In genomic region chr3:39291903-39292329, GRCh38 we compare ENCODE assay signal across 8 cellular contexts. TPM values are rescaled to one million over a fixed set of nuclear protein-coding genes. Genes with fewer than 3 reads are reported as not detected.
DNase-seq lines count a peak whose midpoint lies in the region; ATAC-seq and TF ChIP-seq lines count a peak whose summit lies in the region.

No MANE protein-coding gene starts in this region.

- H3K4me3 Mint-ChIP-seq in activated T-helper 1 cell treated with anti-CD3 and anti-CD28 coated beads, Interleukin-12 subunit alpha, Interleukin-12 subunit beta, Interleukin-2, Interleukin-4 antibody, amounts not matched to agents 30 ng/mL and 10 ng/mL and 1 ng/mL, durations not matched to agents 14 hours and 24 hours and 36 hours = no peak overlapping the region

- no peak overlapping the region for H2AFZ ChIP-seq in neuronal stem cell (ENCODE audit: low read length)

- H3K79me1 ChIP-seq in neuronal stem cell (ENCODE audit: low read depth, low read length) = no peaks in the 10 kb centered on the region

- no peak overlapping the region for H2AK5ac ChIP-seq in neuronal stem cell (ENCODE audit: low read depth, low read length)

- intact Hi-C loops in activated T-helper 1 cell treated with anti-CD3 and anti-CD28 coated beads, Interleukin-12 subunit alpha, Interleukin-12 subunit beta, Interleukin-2, Interleukin-4 antibody, amounts not matched to agents 30 ng/mL and 10 ng/mL and 1 ng/mL, durations not matched to agents 14 hours and 24 hours and 36 hours (cut with micrococcal nuclease) = loop anchor here (1.0 to 5.0 kb wide), 3 partner anchors 37 to 240 kb away; partner anchors contain the start of genes CCR8, SCN11A and WDR48
- intact Hi-C loops in testis (cut with DNase I; ENCODE audit: low total_unique reads) = no loop called here

- H3K9me3 ChIP-seq in neuronal stem cell (replicated peaks in 1 of 2; ENCODE audit: control insufficient read depth in 2 of 2, insufficient read depth in 1 of 2, low read depth in 1 of 2, low read length in 2 of 2) = no peaks in the 10 kb centered on the region
- H3K9me3 ChIP-seq in testis = no peaks in the 10 kb centered on the region

- no peaks in the 10 kb centered on the region for H3K36me3 Mint-ChIP-seq in activated T-helper 1 cell treated with anti-CD3 and anti-CD28 coated beads, Interleukin-12 subunit alpha, Interleukin-12 subunit beta, Interleukin-2, Interleukin-4 antibody, amounts not matched to agents 30 ng/mL and 10 ng/mL and 1 ng/mL, durations not matched to agents 14 hours and 24 hours and 36 hours (ENCODE audit: low read depth)

- H3K9me3 Mint-ChIP-seq in activated T-helper 1 cell treated with anti-CD3 and anti-CD28 coated beads, Interleukin-12 subunit alpha, Interleukin-12 subunit beta, Interleukin-2, Interleukin-4 antibody, amounts not matched to agents 30 ng/mL and 10 ng/mL and 1 ng/mL, durations not matched to agents 14 hours and 24 hours and 36 hours = no peaks in the 10 kb centered on the region

- H3K14ac ChIP-seq in neuronal stem cell (ENCODE audit: low read length) = no peak overlapping the region

- no peak overlapping the region for H2BK120ac ChIP-seq in neuronal stem cell (ENCODE audit: low read depth, low read length)

- H3K23ac ChIP-seq in neuronal stem cell (ENCODE audit: low read depth, low read length, poor library complexity) = no peak overlapping the region

- H3K18ac ChIP-seq in neuronal stem cell (ENCODE audit: low read length) = no peak overlapping the region

- H3K27me3 Mint-ChIP-seq in activated T-helper 1 cell treated with anti-CD3 and anti-CD28 coated beads, Interleukin-12 subunit alpha, Interleukin-12 subunit beta, Interleukin-2, Interleukin-4 antibody, amounts not matched to agents 30 ng/mL and 10 ng/mL and 1 ng/mL, durations not matched to agents 14 hours and 24 hours and 36 hours (ENCODE audit: insufficient read depth) = peaks cover 3% of the 10 kb centered on the region

- peaks cover 81% of the 10 kb centered on the region for H3K4me1 Mint-ChIP-seq in activated T-helper 1 cell treated with anti-CD3 and anti-CD28 coated beads, Interleukin-12 subunit alpha, Interleukin-12 subunit beta, Interleukin-2, Interleukin-4 antibody, amounts not matched to agents 30 ng/mL and 10 ng/mL and 1 ng/mL, durations not matched to agents 14 hours and 24 hours and 36 hours (ENCODE audit: low read depth)

- no peak overlapping the region for H2BK12ac ChIP-seq in neuronal stem cell (ENCODE audit: low read length)

- DNase-seq in HK-2 (ENCODE audit: unreplicated experiment) (peak; percentile 63), RPMI8226 (peak; percentile 68), fibroblast of the aortic adventitia (ENCODE audit: low read depth) (peak; percentile 51), neuronal stem cell (ENCODE audit: low spot score) (peak; percentile 70), testis (peak; percentile 82)
- DNase-seq in activated T-helper 1 cell treated with anti-CD3 and anti-CD28 coated beads, Interleukin-12 subunit alpha, Interleukin-12 subunit beta, Interleukin-2, Interleukin-4 antibody, amounts not matched to agents 30 ng/mL and 10 ng/mL and 1 ng/mL, durations not matched to agents 14 hours and 24 hours and 36 hours (ENCODE audit: low spot score) = peak; percentile 66

- TF ChIP-seq POLR2A in testis (IDR thresholded peaks at IDR 0.05) = no peak

- ATAC-seq in HG03196 (IDR thresholded peaks at IDR 0.05; ENCODE audit: unreplicated experiment) = no peak

- H3K27me3 ChIP-seq in neuronal stem cell (ENCODE audit: control insufficient read depth in 3 of 3, insufficient read depth in 3 of 3, low read depth in 1 of 3, low read length in 3 of 3) (no peaks in the 10 kb centered on the region), testis (no peaks in the 10 kb centered on the region)

- H3K4me1 ChIP-seq in neuronal stem cell (ENCODE audit: control insufficient read depth in 2 of 2, insufficient read depth in 1 of 2, low read depth in 1 of 2, low read length in 2 of 2) = peaks cover 1 to 2% of the 10 kb centered on the region in 2 donors
- no peaks in the 10 kb centered on the region for H3K4me1 ChIP-seq in testis

- H3K36me3 ChIP-seq in neuronal stem cell (replicated peaks in 1 of 2; ENCODE audit: control insufficient read depth in 2 of 2, insufficient read depth in 2 of 2, low read length in 2 of 2) = no peaks in the 10 kb centered on the region
- no peaks in the 10 kb centered on the region for H3K36me3 ChIP-seq in testis (ENCODE audit: low read depth, missing control alignments)

- no peak overlapping the region for H3K27ac ChIP-seq in C4-2B
- H3K27ac ChIP-seq in neuronal stem cell (replicated peaks; ENCODE audit: low read length) = no peak overlapping the region
- no peak overlapping the region for H3K27ac ChIP-seq in testis

- H3K27ac Mint-ChIP-seq in activated T-helper 1 cell treated with anti-CD3 and anti-CD28 coated beads, Interleukin-12 subunit alpha, Interleukin-12 subunit beta, Interleukin-2, Interleukin-4 antibody, amounts not matched to agents 30 ng/mL and 10 ng/mL and 1 ng/mL, durations not matched to agents 14 hours and 24 hours and 36 hours = no peak overlapping the region

- H3K9ac ChIP-seq in neuronal stem cell (ENCODE audit: low read depth, low read length, poor library complexity) = no peak overlapping the region

- no CpG with 5 or more reads among the region's 5 CpGs for WGBS in neuronal stem cell (ENCODE audit: extremely low coverage in 2 of 2, insufficient read length in 2 of 2, insufficient replicate concordance in 1 of 2), 2 donors
- 23 to 25% methylated on average over 4 to 5 of the region's 5 CpGs for WGBS in testis, 2 donors

- TF ChIP-seq CTCF in C4-2B (conservative IDR thresholded peaks at IDR 0.05) = peak; percentile 93
- TF ChIP-seq CTCF in fibroblast of the aortic adventitia (IDR thresholded peaks at IDR 0.05; ENCODE audit: insufficient read depth, low read length) = peak; percentile 93
- TF ChIP-seq CTCF in testis (IDR thresholded peaks at IDR 0.05) = peak; percentile 70 to 95 (median 92)

- H4K91ac ChIP-seq in neuronal stem cell (ENCODE audit: low read depth, low read length, poor library complexity) = no peak overlapping the region

- H3K4me2 ChIP-seq in neuronal stem cell (ENCODE audit: insufficient read depth, low read length, poor library complexity, severe bottlenecking) = no peak overlapping the region

- H2BK5ac ChIP-seq in neuronal stem cell (ENCODE audit: low read length) = no peak overlapping the region

- H2BK15ac ChIP-seq in neuronal stem cell (ENCODE audit: low read length) = no peak overlapping the region

- H3K4me3 ChIP-seq in fibroblast of the aortic adventitia (ENCODE audit: low read depth, low read length) (no peak overlapping the region), neuronal stem cell (ENCODE audit: low read length in 2 of 2) (no peak overlapping the region), testis (no peak overlapping the region)

- H3K4ac ChIP-seq in neuronal stem cell (ENCODE audit: low read length) = no peak overlapping the region

- H4K8ac ChIP-seq in neuronal stem cell (ENCODE audit: low read depth, low read length) = no peak overlapping the region

RNA-seq across cellular contexts. Expression of gene CX3CR1, which starts 12.1 kb away (rescaled TPM):
- 0.44 and 0.64 TPM in 2 replicates for total RNA-seq in activated T-helper 1 cell treated with anti-CD3 and anti-CD28 coated beads, Interleukin-12 subunit alpha, Interleukin-12 subunit beta, Interleukin-2, Interleukin-4 antibody, amounts not matched to agents 30 ng/mL and 10 ng/mL and 1 ng/mL, durations not matched to agents 14 hours and 24 hours and 36 hours
- total RNA-seq in fibroblast of the aortic adventitia (ENCODE audit: low replicate concordance) (not detected in 2 replicates), testis (1 to 10 TPM; 1.4 to 2.0 TPM)
- 0.10 TPM for polyA plus RNA-seq in neuronal stem cell (2013, experiment 1 of 2)
- 0.18 TPM for polyA plus RNA-seq in neuronal stem cell (2013, experiment 2 of 2)
- 3.5 TPM for polyA plus RNA-seq in testis (ENCODE audit: insufficient read depth, low read depth, low replicate concordance)

RNA-seq across cellular contexts. Expression of gene CCR8, which starts 37.6 kb away (rescaled TPM):
- total RNA-seq in activated T-helper 1 cell treated with anti-CD3 and anti-CD28 coated beads, Interleukin-12 subunit alpha, Interleukin-12 subunit beta, Interleukin-2, Interleukin-4 antibody, amounts not matched to agents 30 ng/mL and 10 ng/mL and 1 ng/mL, durations not matched to agents 14 hours and 24 hours and 36 hours = 7.1 and 8.9 TPM in 2 replicates
- total RNA-seq in fibroblast of the aortic adventitia (ENCODE audit: low replicate concordance) (not detected in 2 replicates), testis (not detected)
- not detected for polyA plus RNA-seq in neuronal stem cell (2013, experiment 1 of 2)
- polyA plus RNA-seq in neuronal stem cell (2013, experiment 2 of 2) = not detected
- not detected for polyA plus RNA-seq in testis (ENCODE audit: insufficient read depth, low read depth, low replicate concordance)
